8 cellular contexts compared by ENCODE assay signal in genomic region chr14:104225283-104226190, GRCh38.
DNase-seq lines count a peak whose midpoint lies in the region; ATAC-seq and TF ChIP-seq lines count a peak whose summit lies in the region.
"Not testable (repeated sequence)": the region's sequence is repeated elsewhere in the genome, so short reads cannot be mapped to it uniquely, and the experiment has no call there.

No MANE protein-coding gene starts in this region.

- TF ChIP-seq CTCF in RWPE2 (IDR thresholded peaks at IDR 0.05; ENCODE audit: poor library complexity, severe bottlenecking); lung (IDR thresholded peaks at IDR 0.05; ENCODE audit: control extremely low read depth, extremely low read depth): not testable (repeated sequence)

- peaks cover 18% of the 10 kb centered on the region for H3K4me1 Mint-ChIP-seq in stimulated activated effector memory CD8-positive, alpha-beta T cell treated with anti-CD3 and anti-CD28 coated beads, Interleukin-12 subunit alpha, Interleukin-12 subunit beta, amount 100 ng/mL, for 72 hours

- ATAC-seq in RWPE2 (ENCODE audit: low read depth): peak; percentile 60
- not testable (repeated sequence) for ATAC-seq in lung (ENCODE audit: insufficient read depth, low FRiP score); stimulated activated effector memory CD8-positive, alpha-beta T cell treated with anti-CD3 and anti-CD28 coated beads, Interleukin-12 subunit alpha, Interleukin-12 subunit beta, amount 100 ng/mL, for 72 hours

- not testable (repeated sequence) for H3K4me1 ChIP-seq in RWPE2 (ENCODE audit: insufficient read depth, poor library complexity, severe bottlenecking); lung (ENCODE audit: control insufficient read depth in 2 of 2, insufficient read depth in 2 of 2, low read length in 2 of 2)
- H3K4me1 ChIP-seq in duodenal mucosa (ENCODE audit: control insufficient read depth in 1 of 2, insufficient read depth in 2 of 2, low read length in 2 of 2): peaks cover 27 to 42% of the 10 kb centered on the region in 2 donors

- DNase-seq in COR-L47 (lab: John Stamatoyannopoulos, UW) (peak; percentile 89), NCI-H2029 treated with DMSO at 0.1 percent for 48 hours (lab: John Stamatoyannopoulos, UW) (peak; percentile 13), NCI-H526 treated with DMSO at 0.1 percent for 48 hours (lab: John Stamatoyannopoulos, UW) (peak; percentile 91), lung (ENCODE audit: low spot score) (peak; percentile 56)
- DNase-seq in RWPE2 (ENCODE audit: low spot score); stimulated activated effector memory CD8-positive, alpha-beta T cell treated with anti-CD3 and anti-CD28 coated beads, Interleukin-12 subunit alpha, Interleukin-12 subunit beta, amount 100 ng/mL, for 72 hours (ENCODE audit: low spot score in 2 of 2): not testable (repeated sequence)

- H3K4me3 Mint-ChIP-seq in stimulated activated effector memory CD8-positive, alpha-beta T cell treated with anti-CD3 and anti-CD28 coated beads, Interleukin-12 subunit alpha, Interleukin-12 subunit beta, amount 100 ng/mL, for 72 hours: not testable (repeated sequence)

- 52 to 54% methylated on average over 18 to 23 of the region's 28 CpGs for WGBS in lung, 2 donors

- not testable (repeated sequence) for H3K4me3 ChIP-seq in RWPE2 (ENCODE audit: severe bottlenecking); duodenal mucosa (ENCODE audit: low read depth in 1 of 2, low read length in 2 of 2); lung

- peak overlapping the region; percentile 89 for H3K27ac Mint-ChIP-seq in stimulated activated effector memory CD8-positive, alpha-beta T cell treated with anti-CD3 and anti-CD28 coated beads, Interleukin-12 subunit alpha, Interleukin-12 subunit beta, amount 100 ng/mL, for 72 hours

- H3K27ac ChIP-seq in RWPE2 (ENCODE audit: poor library complexity, severe bottlenecking); lung (ENCODE audit: low read depth in 1 of 2, low read length in 1 of 2): not testable (repeated sequence)
- H3K27ac ChIP-seq in duodenal mucosa (ENCODE audit: low read depth, low read length): peak overlapping the region; percentile 73

- TF ChIP-seq RAD21 in Ishikawa (IDR thresholded peaks at IDR 0.05; ENCODE audit: low read depth): not testable (repeated sequence)

- not testable (repeated sequence) for H3K9me3 ChIP-seq in RWPE2 (ENCODE audit: severe bottlenecking); duodenal mucosa (ENCODE audit: control insufficient read depth in 1 of 2, low read length in 2 of 2); lung (ENCODE audit: control insufficient read depth in 2 of 2, insufficient read depth in 1 of 2, low read length in 1 of 2)

- not testable (repeated sequence) for H3K36me3 Mint-ChIP-seq in stimulated activated effector memory CD8-positive, alpha-beta T cell treated with anti-CD3 and anti-CD28 coated beads, Interleukin-12 subunit alpha, Interleukin-12 subunit beta, amount 100 ng/mL, for 72 hours

- H3K27me3 ChIP-seq in RWPE2 (ENCODE audit: insufficient read depth, poor library complexity, severe bottlenecking): peaks cover 20% of the 10 kb centered on the region
- H3K27me3 ChIP-seq in duodenal mucosa (ENCODE audit: control insufficient read depth in 1 of 2, insufficient read depth in 2 of 2, low read length in 2 of 2); lung (ENCODE audit: control insufficient read depth, insufficient read depth): not testable (repeated sequence)

- H3K9me3 Mint-ChIP-seq in stimulated activated effector memory CD8-positive, alpha-beta T cell treated with anti-CD3 and anti-CD28 coated beads, Interleukin-12 subunit alpha, Interleukin-12 subunit beta, amount 100 ng/mL, for 72 hours: not testable (repeated sequence)

- not testable (repeated sequence) for TF ChIP-seq EP300 in Ishikawa (IDR thresholded peaks at IDR 0.05; ENCODE audit: borderline replicate concordance)

- H3K36me3 ChIP-seq in RWPE2 (ENCODE audit: low read depth); duodenal mucosa (ENCODE audit: control insufficient read depth in 1 of 2, insufficient read depth in 2 of 2, low read length in 2 of 2); lung (ENCODE audit: control insufficient read depth in 2 of 2, insufficient read depth in 2 of 2, low read length in 2 of 2): not testable (repeated sequence)

- H3K9ac ChIP-seq in duodenal mucosa (ENCODE audit: low read depth in 1 of 2, low read length in 2 of 2): peak overlapping the region in 1 of 2 donors; percentile 63

TF ChIP-seq in Ishikawa, 13 proteins besides CTCF, POLR2A, EP300 and RAD21:
- TF ChIP-seq MAX (IDR thresholded peaks at IDR 0.05) (0 out of 2 replicates have a peak, but pooled peaks have one; percentile 6), TCF12 (IDR thresholded peaks at IDR 0.05; ENCODE audit: low read depth) (peak; percentile 98)
